In genomic region chr16:19085679-19086200, GRCh38 we compare ENCODE assay signal across 1 cellular context.
TF ChIP-seq lines count a peak whose summit lies in the region.

No MANE protein-coding gene starts in this region.

TF ChIP-seq in GM12878, 131 proteins besides CTCF, POLR2A, EP300 and RAD21 (continued from another document):
- TF ChIP-seq NFYA (IDR thresholded peaks at IDR 0.05; ENCODE audit: borderline replicate concordance, low read depth, low read length) (no peak), ZNF384 (IDR thresholded peaks at IDR 0.05; ENCODE audit: borderline replicate concordance, low read depth, low read length) (no peak), RCOR1 (conservative IDR thresholded peaks at IDR 0.05; ENCODE audit: low read depth, low read length) (no peak), MTA2 (IDR thresholded peaks at IDR 0.05; ENCODE audit: low read depth) (no peak), PRDM15 (CRISPR knock-in tag; IDR thresholded peaks at IDR 0.05) (no peak), ZBTB4 (CRISPR knock-in tag; IDR thresholded peaks at IDR 0.05) (no peak), EED (IDR thresholded peaks at IDR 0.05; ENCODE audit: low read depth) (no peak), TCF12 (IDR thresholded peaks at IDR 0.05; ENCODE audit: low read depth, low read length) (no peak), KAT2A (conservative IDR thresholded peaks at IDR 0.05; ENCODE audit: control insufficient read depth, low read depth, low read length) (no peak)
